Comparison of ENCODE assay signal across 8 cellular contexts in the genomic region with DNA sequence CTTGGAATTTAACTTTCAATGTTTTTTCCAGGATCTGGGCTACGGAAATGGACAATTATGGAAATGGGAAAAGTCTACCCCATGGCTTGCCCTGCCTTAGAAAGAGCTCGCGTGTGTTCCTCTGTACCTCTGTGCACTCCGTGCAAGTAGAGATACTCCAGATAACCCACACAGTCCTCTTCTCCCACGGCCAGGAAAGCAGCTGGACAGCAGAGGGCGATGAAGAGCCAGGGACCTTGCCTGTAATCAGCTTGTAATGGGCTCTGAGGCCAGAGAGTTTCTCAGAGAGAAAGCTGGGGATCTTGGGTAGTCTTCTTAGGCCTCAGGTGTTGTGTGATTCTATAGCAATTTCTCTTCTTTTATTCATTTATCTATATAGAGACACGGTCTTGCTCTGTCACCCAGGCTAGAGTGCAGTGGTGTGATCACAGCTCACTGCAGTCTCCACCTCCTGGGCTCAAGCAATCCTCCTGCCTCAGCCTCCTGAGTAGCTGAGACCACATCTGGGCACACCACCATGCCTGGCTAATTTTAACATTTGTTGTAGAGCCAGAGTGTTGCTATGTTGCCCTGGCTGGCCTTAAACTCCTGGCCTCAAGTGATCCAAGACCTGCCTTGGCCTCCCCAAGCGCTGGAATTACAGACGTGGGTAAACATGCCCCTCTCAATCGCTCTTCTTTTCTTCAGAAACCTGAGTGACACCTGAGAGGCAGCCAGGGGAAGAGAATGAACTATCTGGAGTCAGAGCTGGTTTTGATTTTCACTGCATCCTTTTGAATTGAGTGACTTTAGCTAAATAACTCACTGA. TPM values are rescaled to one million over a fixed set of nuclear protein-coding genes. Genes with fewer than 3 reads are reported as not detected.
A peak's percentile ranks its signal among the peaks of the same experiment; 100 is the strongest.
DNase-seq lines count a peak whose midpoint lies in the region; ATAC-seq, FAIRE-seq and TF ChIP-seq lines count a peak whose summit lies in the region.

No MANE protein-coding gene starts in this region.

- peaks cover 4 to 7% of the 10 kb centered on the region in 2 donors for H3K4me1 ChIP-seq in small intestine (ENCODE audit: control insufficient read depth in 2 of 2, insufficient read depth in 1 of 2, low read depth in 1 of 2, low read length in 1 of 2)

- H3K4me3 ChIP-seq in astrocyte of the cerebellum (ENCODE audit: low read depth, low read length) (no peak overlapping the region), small intestine (ENCODE audit: low read depth in 1 of 2, low read length in 2 of 2) (no peak overlapping the region)

- no peak for FAIRE-seq in small intestine (lab: Jason Lieb, UNC)

- peak; percentile 35 for DNase-seq in NCI-H2081 treated with DMSO at 0.1 percent for 48 hours (lab: John Stamatoyannopoulos, UW)
- DNase-seq in T-helper 9 cell, result peak; percentile 78
- peak; percentile 75 for DNase-seq in astrocyte of the cerebellum (ENCODE audit: low read depth)
- peak in 48 of 51 donors; percentile 14 to 91 (median 64) for DNase-seq in hypothalamus (lab: John Stamatoyannopoulos, UW)
- DNase-seq in small intestine, result peak; percentile 88

- no peak overlapping the region for H3K27ac ChIP-seq in small intestine (ENCODE audit: low read depth in 1 of 2, low read length in 1 of 2)

- H3K9me3 ChIP-seq in small intestine (ENCODE audit: control insufficient read depth, low read depth), result no peaks in the 10 kb centered on the region

- H3K36me3 ChIP-seq in small intestine (ENCODE audit: control insufficient read depth in 2 of 2, insufficient read depth in 2 of 2, low read length in 2 of 2), result no peaks in the 10 kb centered on the region

- H3K27me3 ChIP-seq in small intestine (ENCODE audit: control insufficient read depth in 2 of 2, insufficient read depth in 2 of 2, low read length in 2 of 2), result no peaks in the 10 kb centered on the region

- WGBS in small intestine, 3 donors, result 31 to 32% (median 31%) methylated on average over 10 of the region's 10 CpGs

- peak; percentile 33 for ATAC-seq in GM18498 (IDR thresholded peaks at IDR 0.05; ENCODE audit: unreplicated experiment)
- no peak for ATAC-seq in GM18502 (IDR thresholded peaks at IDR 0.05; ENCODE audit: poor library complexity, unreplicated experiment)
- ATAC-seq in GM19467 (IDR thresholded peaks at IDR 0.05; ENCODE audit: unreplicated experiment), result no peak

- in situ Hi-C loops in astrocyte of the cerebellum (cut with HindIII; ENCODE audit: low sequenced_read_pairs), result no loop called here

- peak; percentile 98 for TF ChIP-seq CTCF in astrocyte of the cerebellum (IDR thresholded peaks at IDR 0.05; ENCODE audit: low read depth, low read length, missing control alignments)

RNA-seq across cellular contexts. Expression of gene SOCS7, which starts 2.3 kb away (rescaled TPM):
- polyA plus RNA-seq in small intestine, result 10 to 100 TPM in 1 of 3 donors, 1 to 10 TPM in 2; 1.6 to 13.2 (median 2.0) TPM

RNA-seq across cellular contexts. Expression of gene GPR179, which starts 5.5 kb away (rescaled TPM):
- under 1 TPM in 1 of 3 donors, not detected in 2; 0.18 TPM for polyA plus RNA-seq in small intestine

RNA-seq across cellular contexts. Expression of gene MRPL45, which starts 52.3 kb away (rescaled TPM):
- polyA plus RNA-seq in small intestine, result 10 to 100 TPM; 30.8 to 48.9 (median 33.8) TPM

Comparison
In these comparisons a context has a peak if more than half of its experiments do, and no peak if none do; other contexts are left out.
1. DNase-seq: peak in every context shown above with its lines; median percentile 88 in small intestine; 78 in T-helper 9 cell; 75 in astrocyte of the cerebellum; 64 in hypothalamus; 35 in NCI-H2081 treated with DMSO at 0.1 percent for 48 hours.